In the genomic region with DNA sequence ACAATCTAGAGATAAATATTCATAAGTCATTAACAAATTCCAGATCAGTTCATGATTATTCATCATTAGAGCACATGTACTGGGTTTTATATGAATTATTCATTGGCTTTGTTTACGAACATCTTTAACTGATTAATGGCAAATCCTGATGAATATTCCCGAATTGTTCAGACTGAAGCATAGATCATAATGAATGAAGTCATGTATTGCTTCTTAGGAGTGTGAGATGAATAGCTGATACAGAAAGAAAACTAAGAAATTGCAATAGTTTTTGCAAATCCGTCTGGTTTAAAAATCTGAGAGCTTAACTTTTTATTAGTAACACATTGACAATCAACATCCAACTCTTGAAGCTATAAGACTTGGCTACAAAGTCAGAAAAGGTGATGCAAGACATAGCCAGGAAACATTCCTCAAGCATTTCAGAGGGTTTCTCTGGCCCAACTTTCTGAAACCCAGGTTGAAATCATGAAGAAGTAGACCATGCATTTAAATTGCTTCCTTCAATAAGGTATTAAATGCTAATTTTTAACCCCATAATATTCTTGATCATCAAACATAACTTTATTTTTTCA, we compare ENCODE assay signal across 25 cellular contexts.
DNase-seq lines count a peak whose midpoint lies in the region; ATAC-seq and TF ChIP-seq lines count a peak whose summit lies in the region.
"Had no signal": no experiment of that assay in that cellular context is flagged by ENCODE, and none has a peak within 500 bp of the region (broad histone marks: within the 10 kb centered on the region; RNA-seq: fewer than 3 reads in every experiment).

No MANE protein-coding gene starts in this region.

- H3K4me3 ChIP-seq in choroid plexus epithelial cell (ENCODE audit: low read depth, low read length) = no peak overlapping the region
- H3K4me3 ChIP-seq in sigmoid colon = no peak overlapping the region
- H3K4me3 ChIP-seq: lower lobe of right lung, PC-9, prostate gland, tibial nerve had no signal

- WGBS in sigmoid colon, 2 donors = 70 to 71% methylated on average over 3 of the region's 3 CpGs

- no peaks in the 10 kb centered on the region for H3K9me3 ChIP-seq in sigmoid colon
- H3K9me3 ChIP-seq: lower lobe of right lung, prostate gland, tibial nerve had no signal

- TF ChIP-seq CTCF in choroid plexus epithelial cell (conservative IDR thresholded peaks at IDR 0.05; ENCODE audit: low read depth, low read length) (no peak), sigmoid colon (IDR thresholded peaks at IDR 0.05) (no peak)

- intact Hi-C loops in sigmoid colon (cut with DNase I) = no loop called here

- H3K27me3 ChIP-seq in sigmoid colon = no peaks in the 10 kb centered on the region
- H3K27me3 ChIP-seq: tibial nerve had no signal

- TF ChIP-seq POLR2A in sigmoid colon (IDR thresholded peaks at IDR 0.05) = no peak

- no peak overlapping the region for H3K27ac ChIP-seq in sigmoid colon
- H3K27ac ChIP-seq: HL-60, lower lobe of right lung, PC-9, prostate gland, tibial nerve had no signal

- H3K4me1 ChIP-seq in sigmoid colon = peaks cover 0 to 9% (median 0%) of the 10 kb centered on the region in 4 donors
- H3K4me1 ChIP-seq: lower lobe of right lung, prostate gland, tibial nerve had no signal

- DNase-seq in GM04504 (ENCODE audit: low read depth) (peak; percentile 29), choroid plexus epithelial cell (ENCODE audit: low read depth) (peak; percentile 34), glomerular visceral epithelial cell (ENCODE audit: extremely low spot score) (peak; percentile 9), NCI-H2196 (lab: John Stamatoyannopoulos, UW; ENCODE audit: unreplicated experiment) (no peak), sigmoid colon (no peak)
- DNase-seq in activated CD8-positive, alpha-beta memory T cell treated with anti-CD3 and anti-CD28 coated beads, Interleukin-2, amount 50 U/mL, for 4 hours = no peak
- DNase-seq: activated CD4-positive, alpha-beta memory T cell treated with anti-CD3 and anti-CD28 coated beads for 36 hours; amygdala; CD4-positive, alpha-beta memory T cell; effector CD4-positive, alpha-beta T cell; GOT3; KBM-7; lower lobe of right lung; naive thymus-derived CD8-positive, alpha-beta T cell; NCI-H1092 treated with DMSO at 0.1 percent for 48 hours; NCI-H1930; NCI-H69; nucleus accumbens; PC-9; stimulated activated CD4-positive, alpha-beta T cell treated with anti-CD3 and anti-CD28 coated beads, Interleukin-4, amount 100 ng/mL, for 24 hours; T-helper 17 cell had no signal

- no peaks in the 10 kb centered on the region for H3K36me3 ChIP-seq in sigmoid colon
- H3K36me3 ChIP-seq: lower lobe of right lung, prostate gland, tibial nerve had no signal

- TF ChIP-seq EP300 in sigmoid colon (IDR thresholded peaks at IDR 0.05) = no peak

- ATAC-seq in GM18861 (IDR thresholded peaks at IDR 0.05; ENCODE audit: unreplicated experiment) = no peak
- ATAC-seq: lower lobe of right lung; naive thymus-derived CD8-positive, alpha-beta T cell; T-helper 17 cell had no signal

Comparison
In these comparisons a context has a peak if more than half of its experiments do, and no peak if none do; other contexts are left out.
1. DNase-seq: peak in GM04504 (single experiment), choroid plexus epithelial cell (single experiment) and glomerular visceral epithelial cell (single experiment); none in NCI-H2196 (single experiment), activated CD8-positive, alpha-beta memory T cell treated with anti-CD3 and anti-CD28 coated beads, Interleukin-2, amount 50 U/mL, for 4 hours (single experiment) and sigmoid colon (single experiment).